28 cellular contexts compared by ENCODE assay signal in genomic region chrX:41397768-41398167, GRCh38. TPM values are rescaled to one million over a fixed set of nuclear protein-coding genes. Genes with fewer than 3 reads are reported as not detected.
DNase-seq lines count a peak whose midpoint lies in the region; ATAC-seq and TF ChIP-seq lines count a peak whose summit lies in the region.
"Had no signal": no experiment of that assay in that cellular context is flagged by ENCODE, and none has a peak within 500 bp of the region (broad histone marks: within the 10 kb centered on the region; RNA-seq: fewer than 3 reads in every experiment).

No MANE protein-coding gene starts in this region.

- TF ChIP-seq POLR2A in sigmoid colon (IDR thresholded peaks at IDR 0.05) = no peak

- no peak for TF ChIP-seq EP300 in sigmoid colon (IDR thresholded peaks at IDR 0.05)

- peak; percentile 85 for ATAC-seq in left colon
- ATAC-seq: GM12878 had no signal

- no peaks in the 10 kb centered on the region for H3K4me1 ChIP-seq in sigmoid colon
- H3K4me1 ChIP-seq: BE2C, BLaER1 had no signal

- 43 to 80% methylated on average over 2 of the region's 2 CpGs for WGBS in sigmoid colon, 2 donors

- no peaks in the 10 kb centered on the region for H3K36me3 ChIP-seq in sigmoid colon
- H3K36me3 ChIP-seq: BE2C, BLaER1 had no signal

- H3K9me3 ChIP-seq in sigmoid colon = no peaks in the 10 kb centered on the region
- H3K9me3 ChIP-seq: BE2C, BLaER1 had no signal

- no peaks in the 10 kb centered on the region for H3K27me3 ChIP-seq in sigmoid colon
- H3K27me3 ChIP-seq: BE2C, BLaER1 had no signal

- no peak overlapping the region for H3K27ac ChIP-seq in sigmoid colon
- H3K27ac ChIP-seq: 22Rv1, BLaER1 had no signal

- intact Hi-C loops in left colon (cut with DNase I, micrococcal nuclease) (no loop called here), sigmoid colon (cut with DNase I) (no loop called here)

- TF ChIP-seq CTCF in sigmoid colon (IDR thresholded peaks at IDR 0.05) = no peak

- DNase-seq in A172 (ENCODE audit: low spot score) (peak; percentile 8), left colon (no peak), sigmoid colon (peak; percentile 28), NCI-H1105 treated with DMSO at 0.1 percent for 48 hours (lab: John Stamatoyannopoulos, UW) (no peak), epidermal melanocyte (ENCODE audit: insufficient read length, low spot score) (no peak), germinal center (ENCODE audit: low spot score) (no peak)
- DNase-seq: ACHN; BE2C; C1 segment of cervical spinal cord; CD4-positive, alpha-beta memory T cell; CD4-positive, CD25-positive, alpha-beta regulatory T cell; CD8-positive, alpha-beta memory T cell; COR-L47; DMS 273 treated with DMSO at 0.1 percent for 48 hours; DMS153; DMS53; DMS79; DND-41; EL; GDM1 had no signal

- no peak overlapping the region for H3K4me3 ChIP-seq in sigmoid colon
- H3K4me3 ChIP-seq: BLaER1, GM12878 had no signal

RNA-seq across cellular contexts. Expression of gene NYX, which starts 49.4 kb away (rescaled TPM):
- total RNA-seq in A172 (2014; rRNA removed; shearing (Covaris generic)) = 0.17 TPM in 1 of 2 replicates, not detected in the other
- total RNA-seq in left colon (not detected), sigmoid colon (not detected)
- under 1 TPM in 1 of 3 donors, not detected in 2; 0.03 TPM for polyA plus RNA-seq in sigmoid colon
- total RNA-seq: A673; CD4-positive, alpha-beta memory T cell; CD8-positive, alpha-beta memory T cell; Daoy; G401; GM12878 had no signal
- polyA plus RNA-seq: AG04450; CD14-positive monocyte; CD4-positive, alpha-beta memory T cell; CD4-positive, CD25-positive, alpha-beta regulatory T cell; CD8-positive, alpha-beta memory T cell had no signal

Comparison
In these comparisons a context has a peak if more than half of its experiments do, and no peak if none do; other contexts are left out.
1. DNase-seq: peak in A172 (single experiment) and sigmoid colon (single experiment); none in left colon (0 of 2), NCI-H1105 treated with DMSO at 0.1 percent for 48 hours (single experiment), epidermal melanocyte (single experiment) and germinal center (single experiment).